ENCODE assay signal across 1 cellular context in the genomic region with DNA sequence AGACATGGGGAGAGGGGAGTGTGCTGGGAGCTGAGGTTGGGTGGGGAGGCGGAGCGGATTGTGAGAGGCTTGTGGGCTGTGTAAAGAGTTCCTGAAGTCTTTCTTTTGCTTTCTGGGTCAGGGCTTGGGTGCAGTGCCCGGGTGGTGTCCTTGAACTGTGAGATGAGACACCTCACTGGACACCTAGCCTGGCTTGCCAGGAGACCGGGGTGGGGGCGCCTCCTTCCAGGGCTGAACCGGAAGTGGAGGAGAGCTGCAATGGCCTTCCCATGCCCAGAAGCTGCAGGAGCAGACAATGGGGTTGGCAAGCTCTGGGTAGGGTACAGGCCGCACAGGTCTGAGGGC.
TF ChIP-seq lines count a peak whose summit lies in the region.

No MANE protein-coding gene starts in this region.

TF ChIP-seq in HepG2, 621 proteins besides CTCF, POLR2A, EP300 and RAD21 (continued from another document and continues in another):
- TF ChIP-seq, protein P1, sequence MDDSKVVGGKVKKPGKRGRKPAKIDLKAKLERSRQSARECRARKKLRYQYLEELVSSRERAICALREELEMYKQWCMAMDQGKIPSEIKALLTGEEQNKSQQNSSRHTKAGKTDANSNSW (CRISPR knock-in tag; IDR thresholded peaks at IDR 0.05; ENCODE audit: borderline replicate concordance) = no peak
- peak; percentile 66 for TF ChIP-seq RXRB (CRISPR knock-in tag; IDR thresholded peaks at IDR 0.05; ENCODE audit: borderline replicate concordance)
- no peak for TF ChIP-seq GLI4 (CRISPR knock-in tag; IDR thresholded peaks at IDR 0.05; ENCODE audit: borderline replicate concordance)
- TF ChIP-seq, protein P2, sequence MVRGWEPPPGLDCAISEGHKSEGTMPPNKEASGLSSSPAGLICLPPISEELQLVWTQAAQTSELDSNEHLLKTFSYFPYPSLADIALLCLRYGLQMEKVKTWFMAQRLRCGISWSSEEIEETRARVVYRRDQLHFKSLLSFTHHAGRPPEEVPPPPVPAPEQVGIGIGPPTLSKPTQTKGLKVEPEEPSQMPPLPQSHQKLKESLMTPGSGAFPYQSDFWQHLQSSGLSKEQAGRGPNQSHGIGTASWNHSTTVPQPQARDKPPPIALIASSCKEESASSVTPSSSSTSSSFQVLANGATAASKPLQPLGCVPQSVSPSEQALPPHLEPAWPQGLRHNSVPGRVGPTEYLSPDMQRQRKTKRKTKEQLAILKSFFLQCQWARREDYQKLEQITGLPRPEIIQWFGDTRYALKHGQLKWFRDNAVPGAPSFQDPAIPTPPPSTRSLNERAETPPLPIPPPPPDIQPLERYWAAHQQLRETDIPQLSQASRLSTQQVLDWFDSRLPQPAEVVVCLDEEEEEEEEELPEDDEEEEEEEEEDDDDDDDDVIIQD (CRISPR knock-in tag; IDR thresholded peaks at IDR 0.05; ENCODE audit: low read depth) = 0 out of 2 replicates have a peak, but pooled peaks have one; percentile 19
- TF ChIP-seq ZMYM2 (CRISPR knock-in tag; IDR thresholded peaks at IDR 0.05) = peak; percentile 53; the same call in 1 of the 2 replicates
- peak; percentile 87 for TF ChIP-seq RARA (CRISPR knock-in tag; IDR thresholded peaks at IDR 0.05)
- no peak for TF ChIP-seq TAF1 (CRISPR knock-in tag; IDR thresholded peaks at IDR 0.05)
- TF ChIP-seq ZBTB7B (CRISPR knock-in tag; IDR thresholded peaks at IDR 0.05) = peak; percentile 45; the same call in 1 of the 2 replicates
- TF ChIP-seq MED1 (CRISPR knock-in tag; IDR thresholded peaks at IDR 0.05) = peak; percentile 37
- TF ChIP-seq, protein P3, sequence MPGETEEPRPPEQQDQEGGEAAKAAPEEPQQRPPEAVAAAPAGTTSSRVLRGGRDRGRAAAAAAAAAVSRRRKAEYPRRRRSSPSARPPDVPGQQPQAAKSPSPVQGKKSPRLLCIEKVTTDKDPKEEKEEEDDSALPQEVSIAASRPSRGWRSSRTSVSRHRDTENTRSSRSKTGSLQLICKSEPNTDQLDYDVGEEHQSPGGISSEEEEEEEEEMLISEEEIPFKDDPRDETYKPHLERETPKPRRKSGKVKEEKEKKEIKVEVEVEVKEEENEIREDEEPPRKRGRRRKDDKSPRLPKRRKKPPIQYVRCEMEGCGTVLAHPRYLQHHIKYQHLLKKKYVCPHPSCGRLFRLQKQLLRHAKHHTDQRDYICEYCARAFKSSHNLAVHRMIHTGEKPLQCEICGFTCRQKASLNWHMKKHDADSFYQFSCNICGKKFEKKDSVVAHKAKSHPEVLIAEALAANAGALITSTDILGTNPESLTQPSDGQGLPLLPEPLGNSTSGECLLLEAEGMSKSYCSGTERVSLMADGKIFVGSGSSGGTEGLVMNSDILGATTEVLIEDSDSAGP (CRISPR knock-in tag; IDR thresholded peaks at IDR 0.05; ENCODE audit: borderline replicate concordance) = peak; percentile 71; the same call in 1 of the 2 replicates
- peak; percentile 50 for TF ChIP-seq MTA1 (CRISPR knock-in tag; IDR thresholded peaks at IDR 0.05; ENCODE audit: borderline replicate concordance)
- no peak for TF ChIP-seq SOX13 (IDR thresholded peaks at IDR 0.05)
- peak in 1 of 2 experiments; percentile 23; a peak in 1 of 4 replicates for TF ChIP-seq SOX13 (CRISPR knock-in tag; conservative IDR thresholded peaks at IDR 0.05 in 1 of 2, IDR thresholded peaks at IDR 0.05 in 1 of 2)
- TF ChIP-seq HMG20A (CRISPR knock-in tag; IDR thresholded peaks at IDR 0.05; ENCODE audit: borderline replicate concordance) = peak; percentile 40; the same call in 1 of the 2 replicates
- no peak for TF ChIP-seq GABPA (IDR thresholded peaks at IDR 0.05; ENCODE audit: low read depth, low read length)
- peak; percentile 82 for TF ChIP-seq GABPA (CRISPR knock-in tag; IDR thresholded peaks at IDR 0.05; ENCODE audit: low read depth)
- TF ChIP-seq ZNF850 (CRISPR knock-in tag; conservative IDR thresholded peaks at IDR 0.05) = no peak
- peak; percentile 68; the same call in 1 of the 2 replicates for TF ChIP-seq PITX1 (CRISPR knock-in tag; IDR thresholded peaks at IDR 0.05)
- peak; percentile 73 for TF ChIP-seq ELF1 (CRISPR knock-in tag; IDR thresholded peaks at IDR 0.05)
- TF ChIP-seq IRF9 (CRISPR knock-in tag; IDR thresholded peaks at IDR 0.05; ENCODE audit: borderline replicate concordance) = no peak
- TF ChIP-seq ZNF260 (CRISPR knock-in tag; IDR thresholded peaks at IDR 0.05; ENCODE audit: borderline replicate concordance, low read depth) = no peak
- TF ChIP-seq KDM5A (IDR thresholded peaks at IDR 0.05; ENCODE audit: borderline replicate concordance, low read length) = no peak
- TF ChIP-seq MBNL3 (CRISPR knock-in tag; conservative IDR thresholded peaks at IDR 0.05) = no peak
- no peak for TF ChIP-seq ATF7-NPFF (CRISPR knock-in tag; IDR thresholded peaks at IDR 0.05; ENCODE audit: low read depth)
- TF ChIP-seq, protein P4, sequence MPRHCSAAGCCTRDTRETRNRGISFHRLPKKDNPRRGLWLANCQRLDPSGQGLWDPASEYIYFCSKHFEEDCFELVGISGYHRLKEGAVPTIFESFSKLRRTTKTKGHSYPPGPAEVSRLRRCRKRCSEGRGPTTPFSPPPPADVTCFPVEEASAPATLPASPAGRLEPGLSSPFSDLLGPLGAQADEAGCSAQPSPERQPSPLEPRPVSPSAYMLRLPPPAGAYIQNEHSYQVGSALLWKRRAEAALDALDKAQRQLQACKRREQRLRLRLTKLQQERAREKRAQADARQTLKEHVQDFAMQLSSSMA (CRISPR knock-in tag; IDR thresholded peaks at IDR 0.05) = no peak
- TF ChIP-seq KDM3A (CRISPR knock-in tag; IDR thresholded peaks at IDR 0.05; ENCODE audit: low read depth) = no peak
- TF ChIP-seq ZNF430 (CRISPR knock-in tag; IDR thresholded peaks at IDR 0.05) = peak; percentile 65; the same call in 1 of the 2 replicates
- TF ChIP-seq ZNF687 (CRISPR knock-in tag; IDR thresholded peaks at IDR 0.05) = peak; percentile 88
- TF ChIP-seq KDM2A (CRISPR knock-in tag; IDR thresholded peaks at IDR 0.05; ENCODE audit: borderline replicate concordance, low read depth) = peak; percentile 30; the same call in 1 of the 2 replicates
- no peak for TF ChIP-seq GATA4 (IDR thresholded peaks at IDR 0.05; ENCODE audit: borderline replicate concordance, low read depth)
- TF ChIP-seq JARID2 (CRISPR knock-in tag; IDR thresholded peaks at IDR 0.05; ENCODE audit: insufficient replicate concordance) = no peak
- 0 out of 2 replicates have a peak, but pooled peaks have one; percentile 33 for TF ChIP-seq TMF1 (CRISPR knock-in tag; IDR thresholded peaks at IDR 0.05; ENCODE audit: low read depth)
- TF ChIP-seq NCOA2 (CRISPR knock-in tag; IDR thresholded peaks at IDR 0.05) = 0 out of 2 replicates have a peak, but pooled peaks have one; percentile 20
- TF ChIP-seq SATB2 (CRISPR knock-in tag; IDR thresholded peaks at IDR 0.05) = no peak
- no peak; the same call in 1 of the 2 replicates for TF ChIP-seq MIER2 (CRISPR knock-in tag; IDR thresholded peaks at IDR 0.05)
- TF ChIP-seq ZFP1 (CRISPR knock-in tag; IDR thresholded peaks at IDR 0.05) = no peak
- peak; percentile 25; the same call in 1 of the 2 replicates for TF ChIP-seq PPARG (CRISPR knock-in tag; conservative IDR thresholded peaks at IDR 0.05)
- TF ChIP-seq, protein P5, sequence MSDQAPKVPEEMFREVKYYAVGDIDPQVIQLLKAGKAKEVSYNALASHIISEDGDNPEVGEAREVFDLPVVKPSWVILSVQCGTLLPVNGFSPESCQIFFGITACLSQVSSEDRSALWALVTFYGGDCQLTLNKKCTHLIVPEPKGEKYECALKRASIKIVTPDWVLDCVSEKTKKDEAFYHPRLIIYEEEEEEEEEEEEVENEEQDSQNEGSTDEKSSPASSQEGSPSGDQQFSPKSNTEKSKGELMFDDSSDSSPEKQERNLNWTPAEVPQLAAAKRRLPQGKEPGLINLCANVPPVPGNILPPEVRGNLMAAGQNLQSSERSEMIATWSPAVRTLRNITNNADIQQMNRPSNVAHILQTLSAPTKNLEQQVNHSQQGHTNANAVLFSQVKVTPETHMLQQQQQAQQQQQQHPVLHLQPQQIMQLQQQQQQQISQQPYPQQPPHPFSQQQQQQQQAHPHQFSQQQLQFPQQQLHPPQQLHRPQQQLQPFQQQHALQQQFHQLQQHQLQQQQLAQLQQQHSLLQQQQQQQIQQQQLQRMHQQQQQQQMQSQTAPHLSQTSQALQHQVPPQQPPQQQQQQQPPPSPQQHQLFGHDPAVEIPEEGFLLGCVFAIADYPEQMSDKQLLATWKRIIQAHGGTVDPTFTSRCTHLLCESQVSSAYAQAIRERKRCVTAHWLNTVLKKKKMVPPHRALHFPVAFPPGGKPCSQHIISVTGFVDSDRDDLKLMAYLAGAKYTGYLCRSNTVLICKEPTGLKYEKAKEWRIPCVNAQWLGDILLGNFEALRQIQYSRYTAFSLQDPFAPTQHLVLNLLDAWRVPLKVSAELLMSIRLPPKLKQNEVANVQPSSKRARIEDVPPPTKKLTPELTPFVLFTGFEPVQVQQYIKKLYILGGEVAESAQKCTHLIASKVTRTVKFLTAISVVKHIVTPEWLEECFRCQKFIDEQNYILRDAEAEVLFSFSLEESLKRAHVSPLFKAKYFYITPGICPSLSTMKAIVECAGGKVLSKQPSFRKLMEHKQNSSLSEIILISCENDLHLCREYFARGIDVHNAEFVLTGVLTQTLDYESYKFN (CRISPR knock-in tag; conservative IDR thresholded peaks at IDR 0.05) = peak; percentile 36
- TF ChIP-seq ZNF530 (CRISPR knock-in tag; IDR thresholded peaks at IDR 0.05; ENCODE audit: low read depth) = no peak
- 0 out of 2 replicates have a peak, but pooled peaks have one; percentile 2 for TF ChIP-seq ZNF501 (CRISPR knock-in tag; IDR thresholded peaks at IDR 0.05)
- no peak for TF ChIP-seq TRAFD1 (CRISPR knock-in tag; IDR thresholded peaks at IDR 0.05; ENCODE audit: borderline replicate concordance)
- no peak for TF ChIP-seq FOXO1 (CRISPR knock-in tag; IDR thresholded peaks at IDR 0.05)
- TF ChIP-seq HNF4A (CRISPR knock-in tag; IDR thresholded peaks at IDR 0.05) = peak; percentile 53
- no peak for TF ChIP-seq CEBPG (CRISPR knock-in tag; IDR thresholded peaks at IDR 0.05)
- TF ChIP-seq ZNF615 (CRISPR knock-in tag; IDR thresholded peaks at IDR 0.05; ENCODE audit: borderline replicate concordance) = no peak
